Comparison of ENCODE assay signal across 1 cellular context in genomic region chr7:13179011-13179574, GRCh38.
TF ChIP-seq lines count a peak whose summit lies in the region.

No MANE protein-coding gene starts in this region.

TF ChIP-seq in K562, 482 proteins besides CTCF, POLR2A, EP300 and RAD21 (continued from another document):
- TF ChIP-seq, protein P1, sequence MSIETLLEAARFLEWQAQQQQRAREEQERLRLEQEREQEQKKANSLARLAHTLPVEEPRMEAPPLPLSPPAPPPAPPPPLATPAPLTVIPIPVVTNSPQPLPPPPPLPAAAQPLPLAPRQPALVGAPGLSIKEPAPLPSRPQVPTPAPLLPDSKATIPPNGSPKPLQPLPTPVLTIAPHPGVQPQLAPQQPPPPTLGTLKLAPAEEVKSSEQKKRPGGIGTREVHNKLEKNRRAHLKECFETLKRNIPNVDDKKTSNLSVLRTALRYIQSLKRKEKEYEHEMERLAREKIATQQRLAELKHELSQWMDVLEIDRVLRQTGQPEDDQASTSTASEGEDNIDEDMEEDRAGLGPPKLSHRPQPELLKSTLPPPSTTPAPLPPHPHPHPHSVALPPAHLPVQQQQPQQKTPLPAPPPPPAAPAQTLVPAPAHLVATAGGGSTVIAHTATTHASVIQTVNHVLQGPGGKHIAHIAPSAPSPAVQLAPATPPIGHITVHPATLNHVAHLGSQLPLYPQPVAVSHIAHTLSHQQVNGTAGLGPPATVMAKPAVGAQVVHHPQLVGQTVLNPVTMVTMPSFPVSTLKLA (conservative IDR thresholded peaks at IDR 0.05), result 0 out of 4 replicates have a peak, but pooled peaks of 1 of the 2 experiments have one; percentile 14
- TF ChIP-seq ZNF449 (CRISPR knock-in tag; IDR thresholded peaks at IDR 0.05) (no peak), FOSL1 (tag; conservative IDR thresholded peaks at IDR 0.05) (peak; percentile 63), MYC (IDR thresholded peaks at IDR 0.05; ENCODE audit: low read depth, low read length) (0 out of 2 replicates have a peak, but pooled peaks have one; percentile 25), MYC (CRISPR knock-in tag; IDR thresholded peaks at IDR 0.05; ENCODE audit: borderline replicate concordance, low read depth) (no peak), DEAF1 (CRISPR knock-in tag; IDR thresholded peaks at IDR 0.05) (0 out of 2 replicates have a peak, but pooled peaks have one; percentile 38)
